In the genomic region with DNA sequence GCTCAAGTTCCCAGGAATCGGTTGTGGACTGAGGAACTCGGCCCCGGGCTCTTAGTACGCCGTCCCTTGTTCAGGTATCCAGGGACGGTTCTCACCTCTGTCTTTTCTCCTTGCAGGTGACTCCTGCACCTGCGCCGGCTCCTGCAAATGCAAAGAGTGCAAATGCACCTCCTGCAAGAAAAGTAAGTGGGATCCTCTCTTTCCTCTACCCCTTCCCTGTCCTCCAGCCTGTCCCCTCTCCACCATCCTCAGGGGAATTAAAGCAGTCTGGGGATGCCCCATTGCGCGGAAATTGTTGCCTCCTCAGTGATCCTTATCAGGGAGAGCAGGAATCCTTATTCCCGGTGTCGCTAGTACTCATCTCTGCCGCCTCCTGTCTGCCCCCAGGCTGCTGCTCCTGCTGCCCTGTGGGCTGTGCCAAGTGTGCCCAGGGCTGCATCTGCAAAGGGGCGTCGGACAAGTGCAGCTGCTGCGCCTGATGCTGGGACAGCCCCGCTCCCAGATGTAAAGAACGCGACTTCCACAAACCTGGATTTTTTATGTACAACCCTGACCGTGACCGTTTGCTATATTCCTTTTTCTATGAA, we compare ENCODE assay signal across 8 cellular contexts. TPM values are rescaled to one million over a fixed set of nuclear protein-coding genes. Genes with fewer than 3 reads are reported as not detected.
A peak's percentile ranks its signal among the peaks of the same experiment; 100 is the strongest.
DNase-seq lines count a peak whose midpoint lies in the region; TF ChIP-seq lines count a peak whose summit lies in the region.

No MANE protein-coding gene starts in this region.

- H3K4me1 ChIP-seq in fibroblast of lung (ENCODE audit: control insufficient read depth, extremely low read depth, insufficient read depth, low read length), result peaks cover 42% of the 10 kb centered on the region
- peaks cover 27 to 31% of the 10 kb centered on the region in 2 experiments for H3K4me1 ChIP-seq in trophoblast cell (ENCODE audit: control insufficient read depth in 1 of 2, insufficient read depth in 2 of 2, low read length in 2 of 2)

- no peaks in the 10 kb centered on the region for H3K9me3 Mint-ChIP-seq in T-helper 1 cell treated with Interleukin-12 subunit alpha and Interleukin-12 subunit beta and Interleukin-4 antibody, amounts not matched to agents 30 μg/mL and 1 μg/mL, for 36 hours

- no peak overlapping the region for H4K8ac ChIP-seq in trophoblast cell (ENCODE audit: low read depth, low read length)

- H3K27ac ChIP-seq in SU-DHL-6 (ENCODE audit: low read depth, low read length) (no peak overlapping the region), fibroblast of lung (ENCODE audit: insufficient read depth, low read length) (peak overlapping the region; percentile 99), trophoblast cell (ENCODE audit: low read depth, low read length) (no peak overlapping the region)

- H2BK5ac ChIP-seq in trophoblast cell (ENCODE audit: low read depth, low read length, poor library complexity), result no peak overlapping the region

- H3K4me1 Mint-ChIP-seq in T-helper 1 cell treated with Interleukin-12 subunit alpha and Interleukin-12 subunit beta and Interleukin-4 antibody, amounts not matched to agents 30 μg/mL and 1 μg/mL, for 36 hours (ENCODE audit: low read depth), result peaks cover 46% of the 10 kb centered on the region

- no peak overlapping the region for H3K4ac ChIP-seq in trophoblast cell (ENCODE audit: low read depth, low read length)

- peak overlapping the region; percentile 75 for H3K4me2 ChIP-seq in SU-DHL-6 (ENCODE audit: low read depth, low read length, poor library complexity, severe bottlenecking)
- peak overlapping the region; percentile 90 for H3K4me2 ChIP-seq in fibroblast of lung (ENCODE audit: extremely low read depth, insufficient read depth, low read length)
- peak overlapping the region; percentile 77 for H3K4me2 ChIP-seq in trophoblast cell (ENCODE audit: low read length)

- no peaks in the 10 kb centered on the region for H3K27me3 Mint-ChIP-seq in T-helper 1 cell treated with Interleukin-12 subunit alpha and Interleukin-12 subunit beta and Interleukin-4 antibody, amounts not matched to agents 30 μg/mL and 1 μg/mL, for 36 hours (ENCODE audit: low read depth)

- H4K12ac ChIP-seq in trophoblast cell (ENCODE audit: low read depth, low read length), result no peak overlapping the region

- H3K36me3 ChIP-seq in SU-DHL-6 (ENCODE audit: low read length) (no peaks in the 10 kb centered on the region), fibroblast of lung (ENCODE audit: control insufficient read depth, insufficient read depth, low read length) (no peaks in the 10 kb centered on the region), trophoblast cell (ENCODE audit: control insufficient read depth in 1 of 2, insufficient read depth in 2 of 2, low read length in 2 of 2) (no peaks in the 10 kb centered on the region)

- H3K9me3 ChIP-seq in SU-DHL-6 (ENCODE audit: insufficient read depth, low read length), result no peaks in the 10 kb centered on the region
- no peaks in the 10 kb centered on the region for H3K9me3 ChIP-seq in fibroblast of lung (ENCODE audit: control insufficient read depth, insufficient read depth, low read depth, low read length)
- no peaks in the 10 kb centered on the region for H3K9me3 ChIP-seq in trophoblast cell (ENCODE audit: insufficient read depth, low read depth, low read length)

- no peak overlapping the region for H4K91ac ChIP-seq in trophoblast cell (ENCODE audit: low read depth, low read length)

- no peak overlapping the region for H3K23ac ChIP-seq in trophoblast cell (ENCODE audit: low read length)

- TF ChIP-seq CTCF in SU-DHL-6 (IDR thresholded peaks at IDR 0.05; ENCODE audit: insufficient read depth, low read length, poor library complexity, severe bottlenecking) (no peak), fibroblast of lung (conservative IDR thresholded peaks at IDR 0.05 in 1 of 2, IDR thresholded peaks at IDR 0.05 in 1 of 2; ENCODE audit: low read depth in 1 of 2, low read length in 2 of 2) (no peak)

- no peak overlapping the region for H2BK120ac ChIP-seq in trophoblast cell (ENCODE audit: insufficient read depth, low read length, poor library complexity)

- H3K9me2 ChIP-seq in SU-DHL-6 (replicated peaks; ENCODE audit: insufficient read depth, low read length), result no peaks in the 10 kb centered on the region

- H2AK5ac ChIP-seq in trophoblast cell (ENCODE audit: low read length), result no peak overlapping the region

- H2AFZ ChIP-seq in SU-DHL-6 (ENCODE audit: low read depth, low read length, severe bottlenecking) (peak overlapping the region; percentile 55), fibroblast of lung (ENCODE audit: low read length) (no peak overlapping the region), trophoblast cell (ENCODE audit: insufficient read depth, low read length, poor library complexity) (no peak overlapping the region)

- peaks cover 11% of the 10 kb centered on the region for H3K79me1 ChIP-seq in trophoblast cell (ENCODE audit: low read length)

- no peaks in the 10 kb centered on the region for H3F3A ChIP-seq in SU-DHL-6 (ENCODE audit: insufficient read depth)

- no peak overlapping the region for H3K18ac ChIP-seq in trophoblast cell (ENCODE audit: low read length)

- DNase-seq in T-helper 1 cell, result no peak
- no peak for DNase-seq in fibroblast of lung (ENCODE audit: low read depth in 2 of 2)
- DNase-seq in trophoblast cell, result peak in 1 of 2 donors; percentile 47
- DNase-seq in NOMO-1 (lab: John Stamatoyannopoulos, UW; ENCODE audit: unreplicated experiment in 2 of 2), result no peak
- no peak for DNase-seq in NCI-H345 (lab: John Stamatoyannopoulos, UW)
- no peak for DNase-seq in NOMO-1 treated with DMSO at 0.1 percent for 48 hours (lab: John Stamatoyannopoulos, UW; ENCODE audit: unreplicated experiment)

- H3K79me2 ChIP-seq in SU-DHL-6 (ENCODE audit: insufficient read depth, low read length) (no peaks in the 10 kb centered on the region), fibroblast of lung (ENCODE audit: control insufficient read depth, insufficient read depth, low read length) (peaks cover 11% of the 10 kb centered on the region), trophoblast cell (ENCODE audit: control insufficient read depth, insufficient read depth, low read length, poor library complexity) (no peaks in the 10 kb centered on the region)

- no peak overlapping the region for H2BK12ac ChIP-seq in trophoblast cell (ENCODE audit: low read length)

- H3K9ac ChIP-seq in SU-DHL-6 (ENCODE audit: low read length), result peak overlapping the region; percentile 45
- H3K9ac ChIP-seq in fibroblast of lung (ENCODE audit: insufficient read depth, low read length), result peak overlapping the region; percentile 80
- no peak overlapping the region for H3K9ac ChIP-seq in trophoblast cell (ENCODE audit: low read length)

- peak overlapping the region; percentile 99 for H3K27ac Mint-ChIP-seq in T-helper 1 cell treated with Interleukin-12 subunit alpha and Interleukin-12 subunit beta and Interleukin-4 antibody, amounts not matched to agents 30 μg/mL and 1 μg/mL, for 36 hours

- no peaks in the 10 kb centered on the region for H3K27me3 ChIP-seq in SU-DHL-6 (ENCODE audit: low read length)
- H3K27me3 ChIP-seq in fibroblast of lung (ENCODE audit: control insufficient read depth, insufficient read depth, low read length), result no peaks in the 10 kb centered on the region
- peaks cover 3% of the 10 kb centered on the region for H3K27me3 ChIP-seq in trophoblast cell (ENCODE audit: insufficient read depth, low read length)

- no peaks in the 10 kb centered on the region for H4K20me1 ChIP-seq in SU-DHL-6 (ENCODE audit: low read depth, low read length)
- H4K20me1 ChIP-seq in fibroblast of lung (ENCODE audit: control insufficient read depth, extremely low read depth, insufficient read depth, low read length), result no peaks in the 10 kb centered on the region

- H3K36me3 Mint-ChIP-seq in T-helper 1 cell treated with Interleukin-12 subunit alpha and Interleukin-12 subunit beta and Interleukin-4 antibody, amounts not matched to agents 30 μg/mL and 1 μg/mL, for 36 hours (ENCODE audit: low read depth), result peaks cover 6% of the 10 kb centered on the region

- peak overlapping the region; percentile 95 for H3K4me3 Mint-ChIP-seq in T-helper 1 cell treated with Interleukin-12 subunit alpha and Interleukin-12 subunit beta and Interleukin-4 antibody, amounts not matched to agents 30 μg/mL and 1 μg/mL, for 36 hours

- H3K4me3 ChIP-seq in SU-DHL-6 (ENCODE audit: insufficient read depth, low read length, poor library complexity, severe bottlenecking) (peak overlapping the region; percentile 45), fibroblast of lung (replicated peaks in 1 of 4; ENCODE audit: control extremely low read depth in 1 of 4, insufficient read depth in 1 of 4, low read depth in 3 of 4, low read length in 4 of 4) (peak overlapping the region; percentile 81 to 85 (median 84)), trophoblast cell (ENCODE audit: low read depth, low read length) (no peak overlapping the region)

- no CpG with 5 or more reads among the region's 21 CpGs for WGBS in trophoblast cell (ENCODE audit: extremely low coverage, insufficient coverage, insufficient read length)

- H3K14ac ChIP-seq in trophoblast cell (ENCODE audit: low read length), result no peak overlapping the region

RNA-seq across cellular contexts. Expression of gene MT2A, which starts 0.6 kb away (rescaled TPM):
- 76.5 and 113 TPM in 2 replicates for total RNA-seq in fibroblast of lung
- 49.2 and 225 TPM in 2 replicates for polyA plus RNA-seq in fibroblast of lung
- 1,082 and 3,263 TPM in 2 replicates for polyA plus RNA-seq in fibroblast of lung (2012)
- 122 and 423 TPM in 2 replicates for polyA minus RNA-seq in fibroblast of lung (ENCODE audit: low replicate concordance)
- 236 and 279 TPM in 2 replicates for polyA plus RNA-seq in trophoblast cell (2013)

RNA-seq across cellular contexts. Expression of gene MT1E, which starts 16.6 kb away (rescaled TPM):
- total RNA-seq in fibroblast of lung, result 251 and 390 TPM in 2 replicates
- 465 and 572 TPM in 2 replicates for polyA plus RNA-seq in fibroblast of lung
- polyA plus RNA-seq in fibroblast of lung (2012), result 540 and 543 TPM in 2 replicates
- polyA minus RNA-seq in fibroblast of lung (ENCODE audit: low replicate concordance), result 165 and 234 TPM in 2 replicates
- polyA plus RNA-seq in trophoblast cell (2013), result 64.0 and 71.5 TPM in 2 replicates

RNA-seq across cellular contexts. Expression of gene MT3, which starts 19.6 kb away (rescaled TPM):
- not detected in 2 replicates for total RNA-seq in fibroblast of lung
- not detected in 2 replicates for polyA plus RNA-seq in fibroblast of lung
- polyA plus RNA-seq in fibroblast of lung (2012), result not detected in 2 replicates
- polyA minus RNA-seq in fibroblast of lung (ENCODE audit: low replicate concordance), result not detected in 2 replicates
- polyA plus RNA-seq in trophoblast cell (2013), result not detected in 2 replicates

RNA-seq across cellular contexts. Expression of gene MT1M, which starts 23.5 kb away (rescaled TPM):
- total RNA-seq in fibroblast of lung, result 18.5 and 58.8 TPM in 2 replicates
- polyA plus RNA-seq in fibroblast of lung, result 6.9 and 8.5 TPM in 2 replicates
- 16.4 and 18.9 TPM in 2 replicates for polyA plus RNA-seq in fibroblast of lung (2012)
- polyA minus RNA-seq in fibroblast of lung (ENCODE audit: low replicate concordance), result 6.3 and 8.2 TPM in 2 replicates
- polyA plus RNA-seq in trophoblast cell (2013), result 0.70 and 1.2 TPM in 2 replicates

RNA-seq across cellular contexts. Expression of gene MT1A, which starts 29.5 kb away (rescaled TPM):
- total RNA-seq in fibroblast of lung, result 2.3 and 5.3 TPM in 2 replicates
- 2.9 and 4.8 TPM in 2 replicates for polyA plus RNA-seq in fibroblast of lung
- polyA plus RNA-seq in fibroblast of lung (2012), result 6.6 and 17.7 TPM in 2 replicates
- polyA minus RNA-seq in fibroblast of lung (ENCODE audit: low replicate concordance), result 14.7 and 17.9 TPM in 2 replicates
- polyA plus RNA-seq in trophoblast cell (2013), result 0.33 and 0.39 TPM in 2 replicates
